Comparison of ENCODE assay signal across 29 cellular contexts in genomic region chr17:64041912-64042311, GRCh38. TPM values are rescaled to one million over a fixed set of nuclear protein-coding genes. Genes with fewer than 3 reads are reported as not detected.
DNase-seq lines count a peak whose midpoint lies in the region; ATAC-seq, FAIRE-seq and TF ChIP-seq lines count a peak whose summit lies in the region.
"Had no signal": no experiment of that assay in that cellular context is flagged by ENCODE, and none has a peak within 500 bp of the region (broad histone marks: within the 10 kb centered on the region; RNA-seq: fewer than 3 reads in every experiment).

No MANE protein-coding gene starts in this region.

- DNase-seq in activated CD4-positive, alpha-beta T cell treated with anti-CD3 and anti-CD28 coated beads, Interleukin-2, amount 10 ng/mL, durations not matched to agents 7 days and 5 days = no peak
- no peak for DNase-seq in activated CD4-positive, alpha-beta T cell treated with anti-CD3 and anti-CD28 coated beads, Interleukin-2, amount 50 U/mL, for 1 hour
- DNase-seq in CD8-positive, alpha-beta T cell = no peak
- peak in 2 of 4 donors; percentile 64 to 65 for DNase-seq in body of pancreas
- DNase-seq in neural crest cell (ENCODE audit: low read depth, low spot score) = no peak
- no peak for DNase-seq in GM12891 (ENCODE audit: insufficient read length, low spot score)
- no peak for DNase-seq in hepatocyte (ENCODE audit: low spot score)
- DNase-seq: activated T-cell treated with anti-CD3 and anti-CD28 coated beads, Interleukin-2, amount 50 U/mL, for 4 hours; AML-193; effector CD8-positive, alpha-beta T cell; NCI-H510A; OCI-M1; stimulated activated CD4-positive, alpha-beta T cell treated with anti-CD3 and anti-CD28 coated beads, Interleukin-4, amount 100 ng/mL, for 1 hour; T-helper 1 cell had no signal

- H3K9me3 ChIP-seq in CD8-positive, alpha-beta T cell (ENCODE audit: low read length) = no peaks in the 10 kb centered on the region
- H3K9me3 ChIP-seq in body of pancreas = no peaks in the 10 kb centered on the region
- no peaks in the 10 kb centered on the region for H3K9me3 ChIP-seq in hepatocyte (ENCODE audit: low read depth)
- H3K9me3 ChIP-seq: neutrophil, right lobe of liver, tibial nerve had no signal

- no peak overlapping the region for H3K4me3 ChIP-seq in CD8-positive, alpha-beta T cell (ENCODE audit: low read depth, low read length)
- H3K4me3 ChIP-seq in body of pancreas = no peak overlapping the region
- no peak overlapping the region for H3K4me3 ChIP-seq in hepatocyte
- H3K4me3 ChIP-seq: coronary artery, right lobe of liver, tibial nerve had no signal

- POLR2A ChIA-PET in activated CD4-positive, alpha-beta T cell treated with anti-CD3 and anti-CD28 coated beads, Interleukin-2, amount 10 ng/mL, durations not matched to agents 7 days and 5 days (lab: Charles Lee) = no interaction called here
- POLR2A ChIA-PET in CD8-positive, alpha-beta T cell (lab: Charles Lee) = interaction anchor here (1.0 to 1.3 kb wide), 3 partner anchors 9 to 104 kb away, joined by 3 to 5 read pairs (median 3); no protein-coding TSS in a partner anchor

- peaks cover 21% of the 10 kb centered on the region for H3K36me3 ChIP-seq in CD8-positive, alpha-beta T cell (ENCODE audit: insufficient read depth, low read length)
- H3K36me3 ChIP-seq in body of pancreas (replicated peaks in 1 of 2; ENCODE audit: insufficient read depth in 1 of 2, low read depth in 2 of 2) = peaks cover 14 to 35% of the 10 kb centered on the region in 2 donors
- no peaks in the 10 kb centered on the region for H3K36me3 ChIP-seq in hepatocyte (replicated peaks; ENCODE audit: insufficient read depth, low read depth)

- intact Hi-C loops in CD8-positive, alpha-beta T cell (cut with DNase I, micrococcal nuclease) = no loop called here
- intact Hi-C loops in body of pancreas (cut with DNase I) = no loop called here

- TF ChIP-seq POLR2A in body of pancreas (IDR thresholded peaks at IDR 0.05) (no peak), GM12891 (IDR thresholded peaks at IDR 0.05; ENCODE audit: low read depth, low read length) (no peak)

- 44 to 53% methylated on average over 7 to 11 of the region's 11 CpGs for WGBS in body of pancreas, 2 donors
- 79% methylated on average over 11 of the region's 11 CpGs for WGBS in hepatocyte (ENCODE audit: low lambda C conversion rate, missing lambda C conversion rate)

- H3K9me2 ChIP-seq in hepatocyte (replicated peaks; ENCODE audit: insufficient read depth) = no peaks in the 10 kb centered on the region

- H3K9me3 Mint-ChIP-seq in activated CD4-positive, alpha-beta T cell treated with anti-CD3 and anti-CD28 coated beads, Interleukin-2, amount 10 ng/mL, durations not matched to agents 7 days and 5 days = no peaks in the 10 kb centered on the region
- no peaks in the 10 kb centered on the region for H3K9me3 Mint-ChIP-seq in CD8-positive, alpha-beta T cell
- H3K9me3 Mint-ChIP-seq in neural crest cell = no peaks in the 10 kb centered on the region
- H3K9me3 Mint-ChIP-seq: activated naive CD4-positive, alpha-beta T cell treated with anti-CD3 and anti-CD28 coated beads, Interleukin-2, amount 50 U/mL, for 72 hours; activated T-cell treated with anti-CD3 and anti-CD28 coated beads, Interleukin-2, amount 50 U/mL, for 4 hours; memory B cell had no signal

- no peaks in the 10 kb centered on the region for H3K27me3 Mint-ChIP-seq in activated CD4-positive, alpha-beta T cell treated with anti-CD3 and anti-CD28 coated beads, Interleukin-2, amount 10 ng/mL, durations not matched to agents 7 days and 5 days
- H3K27me3 Mint-ChIP-seq in CD8-positive, alpha-beta T cell (ENCODE audit: low read depth) = no peaks in the 10 kb centered on the region
- H3K27me3 Mint-ChIP-seq in neural crest cell (ENCODE audit: low read depth) = no peaks in the 10 kb centered on the region
- H3K27me3 Mint-ChIP-seq: memory B cell, progenitor cell of endocrine pancreas had no signal

- no peak for ATAC-seq in CD8-positive, alpha-beta T cell
- ATAC-seq in body of pancreas = peak; percentile 42
- ATAC-seq in HG03175 (IDR thresholded peaks at IDR 0.05; ENCODE audit: unreplicated experiment) = no peak
- ATAC-seq: activated CD4-positive, CD25-positive, alpha-beta regulatory T cell treated with anti-CD3 and anti-CD28 coated beads, Interleukin-2, amount 50 U/mL, for 24 hours; activated naive CD4-positive, alpha-beta T cell treated with anti-CD3 and anti-CD28 coated beads, Interleukin-2, amount 50 U/mL, for 72 hours; activated T-cell treated with anti-CD3 and anti-CD28 coated beads, Interleukin-2, amount 50 U/mL, for 4 hours; left lobe of liver; right lobe of liver had no signal

- H3K4me3 Mint-ChIP-seq in activated CD4-positive, alpha-beta T cell treated with anti-CD3 and anti-CD28 coated beads, Interleukin-2, amount 10 ng/mL, durations not matched to agents 7 days and 5 days = no peak overlapping the region
- no peak overlapping the region for H3K4me3 Mint-ChIP-seq in CD8-positive, alpha-beta T cell
- no peak overlapping the region for H3K4me3 Mint-ChIP-seq in neural crest cell
- H3K4me3 Mint-ChIP-seq: activated T-cell treated with anti-CD3 and anti-CD28 coated beads, Interleukin-2, amount 50 U/mL, for 4 hours; memory B cell had no signal

- H3K27ac ChIP-seq in CD8-positive, alpha-beta T cell (ENCODE audit: low read depth, low read length) = no peak overlapping the region
- H3K27ac ChIP-seq in body of pancreas (peak overlapping the region in 1 of 4 donors; percentile 47), hepatocyte (no peak overlapping the region)
- H3K27ac ChIP-seq: coronary artery, neutrophil, right lobe of liver, tibial nerve had no signal

- no peak for TF ChIP-seq CTCF in CD8-positive, alpha-beta T cell (IDR thresholded peaks at IDR 0.05)
- TF ChIP-seq CTCF in body of pancreas (IDR thresholded peaks at IDR 0.05) (no peak), neural crest cell (conservative IDR thresholded peaks at IDR 0.05) (no peak), hepatocyte (IDR thresholded peaks at IDR 0.05; ENCODE audit: poor library complexity) (no peak)

- FAIRE-seq in GM12891 (lab: Jason Lieb, UNC) = no peak
- FAIRE-seq: GM12892, H1, islet of Langerhans, TTC549 had no signal

- CTCF ChIA-PET in activated CD4-positive, alpha-beta T cell treated with anti-CD3 and anti-CD28 coated beads, Interleukin-2, amount 10 ng/mL, durations not matched to agents 7 days and 5 days (lab: Charles Lee) = interaction anchor here (1.0 to 4.7 kb wide), 8 partner anchors 10 to 123 kb away, joined by 3 to 32 read pairs (median 6); partner anchors contain the start of gene ICAM2
- CTCF ChIA-PET in CD8-positive, alpha-beta T cell (lab: Charles Lee) = interaction anchor here (1.2 to 11.6 kb wide), 6 partner anchors 8 to 92 kb away, joined by 3 to 155 read pairs (median 6); partner anchors contain the start of gene ERN1

- H3K79me2 ChIP-seq in hepatocyte = no peaks in the 10 kb centered on the region

- H2AFZ ChIP-seq in hepatocyte = no peak overlapping the region

- H3K4me1 Mint-ChIP-seq in activated CD4-positive, alpha-beta T cell treated with anti-CD3 and anti-CD28 coated beads, Interleukin-2, amount 10 ng/mL, durations not matched to agents 7 days and 5 days = peaks cover 19% of the 10 kb centered on the region
- peaks cover 9% of the 10 kb centered on the region for H3K4me1 Mint-ChIP-seq in CD8-positive, alpha-beta T cell (ENCODE audit: low read depth)
- H3K4me1 Mint-ChIP-seq in neural crest cell = no peaks in the 10 kb centered on the region

- no peaks in the 10 kb centered on the region for H4K20me1 ChIP-seq in hepatocyte (ENCODE audit: insufficient read depth, poor library complexity, severe bottlenecking)

- H3K4me1 ChIP-seq in CD8-positive, alpha-beta T cell (ENCODE audit: insufficient read depth, low read length) = no peaks in the 10 kb centered on the region
- H3K4me1 ChIP-seq in body of pancreas (peaks cover 34% of the 10 kb centered on the region), hepatocyte (ENCODE audit: insufficient read depth) (no peaks in the 10 kb centered on the region)

- peak overlapping the region; percentile 60 for H3K27ac Mint-ChIP-seq in activated CD4-positive, alpha-beta T cell treated with anti-CD3 and anti-CD28 coated beads, Interleukin-2, amount 10 ng/mL, durations not matched to agents 7 days and 5 days
- H3K27ac Mint-ChIP-seq in CD8-positive, alpha-beta T cell = peak overlapping the region; percentile 74
- peak overlapping the region; percentile 21 for H3K27ac Mint-ChIP-seq in neural crest cell (ENCODE audit: unreplicated experiment)
- H3K27ac Mint-ChIP-seq: memory B cell, progenitor cell of endocrine pancreas had no signal

- no peak overlapping the region for H3K4me2 ChIP-seq in hepatocyte

- H3K27me3 ChIP-seq in CD8-positive, alpha-beta T cell (ENCODE audit: insufficient read depth, low read length) = no peaks in the 10 kb centered on the region
- H3K27me3 ChIP-seq in body of pancreas (no peaks in the 10 kb centered on the region), hepatocyte (no peaks in the 10 kb centered on the region)
- H3K27me3 ChIP-seq: neutrophil, right lobe of liver, tibial nerve had no signal

- peaks cover 61% of the 10 kb centered on the region for H3K36me3 Mint-ChIP-seq in activated CD4-positive, alpha-beta T cell treated with anti-CD3 and anti-CD28 coated beads, Interleukin-2, amount 10 ng/mL, durations not matched to agents 7 days and 5 days (ENCODE audit: low read depth)
- H3K36me3 Mint-ChIP-seq in CD8-positive, alpha-beta T cell = peaks cover 70% of the 10 kb centered on the region
- peaks cover 2% of the 10 kb centered on the region for H3K36me3 Mint-ChIP-seq in neural crest cell (ENCODE audit: low read depth)

TF ChIP-seq in GM12891, 5 proteins besides CTCF, POLR2A, EP300 and RAD21:
- no peak for TF ChIP-seq POLR2AphosphoS5 (IDR thresholded peaks at IDR 0.05; ENCODE audit: low read depth, low read length)

RNA-seq across cellular contexts. Expression of gene ICAM2, which starts 21.5 kb away (rescaled TPM):
- 100 to 1,000 TPM; 113 to 116 TPM for total RNA-seq in activated CD4-positive, alpha-beta T cell treated with anti-CD3 and anti-CD28 coated beads, Interleukin-2, amount 10 ng/mL, durations not matched to agents 7 days and 5 days
- total RNA-seq in CD8-positive, alpha-beta T cell = 10 to 100 TPM; 38.0 to 38.7 TPM
- total RNA-seq in body of pancreas = 10 to 100 TPM; 16.2 to 16.3 TPM
- total RNA-seq in neural crest cell = not detected in 2 replicates
- 38.2 TPM for polyA plus RNA-seq in GM12891 (2012; ENCODE audit: low read depth, missing spikeins)
- total RNA-seq in hepatocyte = 6.0 and 8.4 TPM in 2 replicates
- polyA plus RNA-seq in hepatocyte = 2.7 and 3.4 TPM in 2 replicates

RNA-seq across cellular contexts. Expression of gene PRR29, which starts 43.8 kb away (rescaled TPM):
- 1 to 10 TPM; 3.8 TPM for total RNA-seq in activated CD4-positive, alpha-beta T cell treated with anti-CD3 and anti-CD28 coated beads, Interleukin-2, amount 10 ng/mL, durations not matched to agents 7 days and 5 days
- under 1 TPM; 0.24 to 0.97 TPM for total RNA-seq in CD8-positive, alpha-beta T cell
- 1 to 10 TPM in 1 of 2 donors, under 1 TPM in 1; 0.52 to 1.6 TPM for total RNA-seq in body of pancreas
- total RNA-seq in neural crest cell = 0.82 and 1.4 TPM in 2 replicates
- polyA plus RNA-seq in GM12891 (2012; ENCODE audit: low read depth, missing spikeins) = 0.64 TPM
- 0.13 and 0.36 TPM in 2 replicates for total RNA-seq in hepatocyte
- 0.62 and 1.4 TPM in 2 replicates for polyA plus RNA-seq in hepatocyte
- total RNA-seq: A673 had no signal

Comparison
In these comparisons a context has a peak if more than half of its experiments do, and no peak if none do; other contexts are left out.
1. H3K27ac Mint-ChIP-seq: peak in every context shown above with its lines; median percentile 74 in CD8-positive, alpha-beta T cell; 60 in activated CD4-positive, alpha-beta T cell treated with anti-CD3 and anti-CD28 coated beads, Interleukin-2, amount 10 ng/mL, durations not matched to agents 7 days and 5 days; 21 in neural crest cell.